In genomic region chr12:1726753-1727152, GRCh38 we compare ENCODE assay signal across 1 cellular context.
TF ChIP-seq lines count a peak whose summit lies in the region.

No MANE protein-coding gene starts in this region.

TF ChIP-seq in HepG2, 621 proteins besides CTCF, POLR2A, EP300 and RAD21:
- TF ChIP-seq PAXIP1 (CRISPR knock-in tag; conservative IDR thresholded peaks at IDR 0.05), result no peak
- peak; percentile 84 for TF ChIP-seq MAFF (IDR thresholded peaks at IDR 0.05; ENCODE audit: low read depth, low read length)
- peak; percentile 83 to 91 for TF ChIP-seq MAFK (conservative IDR thresholded peaks at IDR 0.05 in 1 of 2, IDR thresholded peaks at IDR 0.05 in 1 of 2; ENCODE audit: low read length in 2 of 2)
TF ChIP-seq in HepG2: peak in this region for 2.
